23 cellular contexts compared by ENCODE assay signal in the genomic region with DNA sequence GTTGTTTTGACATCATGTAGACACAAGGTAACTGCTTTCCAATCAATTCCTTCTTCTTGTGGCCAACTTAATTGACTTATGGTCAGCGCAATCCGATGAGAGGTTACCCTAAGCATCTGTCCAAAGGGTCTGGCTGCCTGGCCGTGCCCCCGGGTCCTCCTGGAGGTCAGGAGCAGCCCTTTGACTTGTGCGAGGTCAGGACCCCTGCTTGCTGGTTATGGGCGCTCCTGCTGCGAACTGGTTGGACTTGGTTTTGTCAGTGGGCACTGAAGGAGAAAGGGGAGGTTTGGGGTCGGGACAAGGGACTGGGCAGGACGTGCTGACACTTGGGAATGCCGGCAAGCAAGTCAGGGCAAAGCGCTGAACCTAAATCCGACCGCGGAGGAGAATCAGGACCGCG.
DNase-seq lines count a peak whose midpoint lies in the region; ATAC-seq, FAIRE-seq and TF ChIP-seq lines count a peak whose summit lies in the region.
"Had no signal": no experiment of that assay in that cellular context is flagged by ENCODE, and none has a peak within 500 bp of the region (broad histone marks: within the 10 kb centered on the region; RNA-seq: fewer than 3 reads in every experiment).

No MANE protein-coding gene starts in this region.

- peaks cover 0 to 7% of the 10 kb centered on the region in 2 donors for H3K36me3 Mint-ChIP-seq in CD14-positive monocyte
- H3K36me3 Mint-ChIP-seq: CD4-positive, alpha-beta memory T cell had no signal

- no peak overlapping the region for H3K56ac ChIP-seq in H1 (replicated peaks; ENCODE audit: insufficient read length, low read depth, low read length)

- no peaks in the 10 kb centered on the region for H3K36me3 ChIP-seq in H1 (ENCODE audit: control insufficient read depth in 2 of 4, insufficient read depth in 4 of 4, low read length in 3 of 4)
- H3K36me3 ChIP-seq in osteoblast (ENCODE audit: insufficient read depth, low read length): no peaks in the 10 kb centered on the region
- no peaks in the 10 kb centered on the region for H3K36me3 ChIP-seq in brain microvascular endothelial cell (replicated peaks)
- no peaks in the 10 kb centered on the region for H3K36me3 ChIP-seq in left lung
- H3K36me3 ChIP-seq: BE2C; BLaER1 treated with 17β-estradiol and CSF1 and Interleukin-3, amounts not matched to agents 10 nM and 100 nM had no signal

- in situ Hi-C loops in brain microvascular endothelial cell (cut with HindIII; ENCODE audit: low pct_ligation_motif_present, low sequenced_read_pairs): no loop called here

- H3K4me3 Mint-ChIP-seq in CD14-positive monocyte: peak overlapping the region in 1 of 2 donors; percentile 63
- H3K4me3 Mint-ChIP-seq: CD4-positive, alpha-beta memory T cell had no signal

- H3K4me3 ChIP-seq in H1 (ENCODE audit: extremely low read depth in 1 of 4, insufficient read depth in 2 of 4, low read depth in 3 of 4, low read length in 4 of 4) (no peak overlapping the region), osteoblast (ENCODE audit: insufficient read depth, low read length) (no peak overlapping the region), brain microvascular endothelial cell (ENCODE audit: low read depth, low read length) (no peak overlapping the region), left lung (no peak overlapping the region)
- H3K4me3 ChIP-seq: A549; BLaER1 treated with 17β-estradiol and CSF1 and Interleukin-3, amounts not matched to agents 10 nM and 100 nM had no signal

- no peak overlapping the region for H3K23ac ChIP-seq in H1 (ENCODE audit: insufficient read length)

- H3K27ac ChIP-seq in H1 (ENCODE audit: low read depth, low read length) (no peak overlapping the region), osteoblast (ENCODE audit: low read depth, low read length) (no peak overlapping the region), brain microvascular endothelial cell (no peak overlapping the region), left lung (no peak overlapping the region)
- H3K27ac ChIP-seq: A549; BLaER1 treated with 17β-estradiol and CSF1 and Interleukin-3, amounts not matched to agents 10 nM and 100 nM had no signal

- no peak overlapping the region for H4K8ac ChIP-seq in H1 (ENCODE audit: extremely low read depth, insufficient read depth, low read length)

- WGBS in H1 (ENCODE audit: extremely low coverage in 1 of 2, insufficient coverage in 1 of 2, insufficient read length in 1 of 2, insufficient replicate concordance in 2 of 2, low coverage in 1 of 2, low lambda C conversion rate in 2 of 2, missing lambda C conversion rate in 1 of 2), 2 experiments: 96% methylated on average over 16 of the region's 16 CpGs; no CpG with 5 or more reads in 1 of the 2 experiments

- no peak overlapping the region for H4K91ac ChIP-seq in H1 (replicated peaks; ENCODE audit: insufficient read length, low read length)

- POLR2A ChIA-PET in H1 (lab: Charles Lee; ENCODE audit: partially characterized antibody): no interaction called here

- H2AK5ac ChIP-seq in H1 (ENCODE audit: low read depth, low read length): no peak overlapping the region

- no peak overlapping the region for H2BK120ac ChIP-seq in H1 (replicated peaks; ENCODE audit: low read depth, low read length)

- no peak overlapping the region for H3K27ac Mint-ChIP-seq in CD14-positive monocyte
- H3K27ac Mint-ChIP-seq: CD4-positive, alpha-beta memory T cell had no signal

- H3K4ac ChIP-seq in H1 (replicated peaks; ENCODE audit: insufficient read length, low read depth, low read length): no peak overlapping the region

- no peak for TF ChIP-seq RAD21 in H1 (IDR thresholded peaks at IDR 0.05 in 1 of 2, conservative IDR thresholded peaks at IDR 0.05 in 1 of 2; ENCODE audit: low read depth in 2 of 2, low read length in 2 of 2)

- H3K4me1 Mint-ChIP-seq in CD14-positive monocyte: no peaks in the 10 kb centered on the region
- H3K4me1 Mint-ChIP-seq: CD4-positive, alpha-beta memory T cell had no signal

- CTCF ChIA-PET in H1 (lab: Charles Lee; ENCODE audit: partially characterized antibody): no interaction called here

- H3K79me2 ChIP-seq in H1 (ENCODE audit: control insufficient read depth in 1 of 2, insufficient read depth in 2 of 2, low read length in 2 of 2): no peaks in the 10 kb centered on the region
- H3K79me2 ChIP-seq in osteoblast (ENCODE audit: insufficient read depth, low read length): no peaks in the 10 kb centered on the region

- TF ChIP-seq CTCF in CD14-positive monocyte (IDR thresholded peaks at IDR 0.05) (no peak), H1 (IDR thresholded peaks at IDR 0.05; ENCODE audit: control extremely low read depth in 1 of 3, insufficient read depth in 1 of 3, low read depth in 1 of 3, low read length in 3 of 3) (no peak), osteoblast (IDR thresholded peaks at IDR 0.05; ENCODE audit: extremely low read depth, low read depth, low read length) (no peak), brain microvascular endothelial cell (IDR thresholded peaks at IDR 0.05; ENCODE audit: low read depth, low read length, missing control alignments) (no peak), left lung (IDR thresholded peaks at IDR 0.05) (no peak)

- H3K4me2 ChIP-seq in H1 (ENCODE audit: insufficient read depth in 1 of 2, low read depth in 2 of 2, low read length in 2 of 2): no peak overlapping the region
- no peak overlapping the region for H3K4me2 ChIP-seq in osteoblast (ENCODE audit: insufficient read depth, low read length)
- H3K4me2 ChIP-seq: A549; BLaER1 treated with 17β-estradiol and CSF1 and Interleukin-3, amounts not matched to agents 10 nM and 100 nM had no signal

- H3K9me3 Mint-ChIP-seq in CD14-positive monocyte: peaks cover 2 to 32% (median 26%) of the 10 kb centered on the region in 7 donors

- H2AFZ ChIP-seq in H1 (ENCODE audit: low read length) (no peak overlapping the region; the same call in 1 of the 2 replicates), osteoblast (ENCODE audit: low read length) (no peak overlapping the region)

- H2BK15ac ChIP-seq in H1 (ENCODE audit: low read length): no peak overlapping the region

- 0 out of 2 replicates have a peak overlapping the region, but pooled peaks have one; percentile 32 for H3K18ac ChIP-seq in H1 (ENCODE audit: extremely low read depth, low read length)

- H3K9me3 ChIP-seq in H1 (ENCODE audit: insufficient read depth in 2 of 2, low read depth in 1 of 2, low read length in 1 of 2) (peaks cover 3 to 12% of the 10 kb centered on the region in 2 experiments; a peak in 1 of 4 replicates), osteoblast (ENCODE audit: low read depth, low read length) (no peaks in the 10 kb centered on the region), left lung (peaks cover 0 to 4% of the 10 kb centered on the region in 2 donors)
- H3K9me3 ChIP-seq: A549, BE2C had no signal

- no peak for TF ChIP-seq EP300 in H1 (IDR thresholded peaks at IDR 0.05; ENCODE audit: borderline replicate concordance in 1 of 2, low read depth in 2 of 2, low read length in 2 of 2)

- TF ChIP-seq POLR2A in H1 (IDR thresholded peaks at IDR 0.05; ENCODE audit: control extremely low read depth in 1 of 2, low read depth in 2 of 2, low read length in 2 of 2): no peak

- intact Hi-C loops in CD14-positive monocyte (cut with micrococcal nuclease): no loop called here
- intact Hi-C loops in left lung (cut with DNase I): no loop called here

- no peaks in the 10 kb centered on the region for H3K79me1 ChIP-seq in H1 (ENCODE audit: low read depth, low read length)

- no peak overlapping the region for H4K5ac ChIP-seq in H1 (ENCODE audit: insufficient read length, low read depth, low read length)

- no peak overlapping the region for H2BK5ac ChIP-seq in H1 (ENCODE audit: low read depth, low read length)

- no peak overlapping the region for H3K9ac ChIP-seq in H1 (replicated peaks in 1 of 4; ENCODE audit: extremely low read depth in 1 of 4, low read depth in 3 of 4, low read length in 3 of 4)
- H3K9ac ChIP-seq: BLaER1 treated with 17β-estradiol and CSF1 and Interleukin-3, amounts not matched to agents 10 nM and 100 nM had no signal

- H3K4me1 ChIP-seq in H1 (replicated peaks in 1 of 4; ENCODE audit: control insufficient read depth in 3 of 4, insufficient read depth in 4 of 4, low read length in 3 of 4) (peaks cover 0 to 9% (median 5%) of the 10 kb centered on the region in 4 experiments; a peak in 4 of 7 replicates), osteoblast (ENCODE audit: insufficient read depth, low read length) (no peaks in the 10 kb centered on the region), left lung (no peaks in the 10 kb centered on the region)
- H3K4me1 ChIP-seq: A549, BE2C had no signal

- no peaks in the 10 kb centered on the region for H4K20me1 ChIP-seq in H1 (replicated peaks in 1 of 2; ENCODE audit: control insufficient read depth in 1 of 2, insufficient read depth in 2 of 2, low read length in 2 of 2)
- H4K20me1 ChIP-seq in osteoblast (ENCODE audit: insufficient read depth, low read length): no peaks in the 10 kb centered on the region
- H4K20me1 ChIP-seq: BLaER1 treated with 17β-estradiol and CSF1 and Interleukin-3, amounts not matched to agents 10 nM and 100 nM had no signal

- ATAC-seq in left lung: no peak
- ATAC-seq: A549 had no signal

- H3K27me3 ChIP-seq in H1 (replicated peaks in 1 of 4; ENCODE audit: control insufficient read depth in 3 of 4, extremely low read depth in 1 of 4, insufficient read depth in 3 of 4, low read length in 3 of 4) (no peaks in the 10 kb centered on the region), osteoblast (ENCODE audit: insufficient read depth, low read length) (no peaks in the 10 kb centered on the region), brain microvascular endothelial cell (replicated peaks) (no peaks in the 10 kb centered on the region), left lung (peaks cover 16 to 29% of the 10 kb centered on the region in 2 donors)
- H3K27me3 ChIP-seq: BE2C; BLaER1 treated with 17β-estradiol and CSF1 and Interleukin-3, amounts not matched to agents 10 nM and 100 nM had no signal

- no peaks in the 10 kb centered on the region for H3K23me2 ChIP-seq in H1 (ENCODE audit: low read depth, low read length)

- DNase-seq in CD14-positive monocyte (ENCODE audit: low spot score) (peak; percentile 41), H1 (ENCODE audit: low read depth in 1 of 2, low spot score in 2 of 2) (no peak), osteoblast (ENCODE audit: insufficient read length, low spot score, missing footprints) (peak; percentile 19), NCI-H526 (lab: John Stamatoyannopoulos, UW) (no peak), brain microvascular endothelial cell (no peak), left lung (no peak)
- DNase-seq: 8988T; ACHN; AML-193; BE2C; Calu3; CD4-positive, alpha-beta memory T cell; COR-L47; DMS53; DMS79 treated with DMSO at 0.1 percent for 48 hours; GF-D8; GOT3; H7; HCEC 1CT had no signal

- no peak overlapping the region for H2BK20ac ChIP-seq in H1 (ENCODE audit: low read length)

- H2BK12ac ChIP-seq in H1 (ENCODE audit: low read depth, low read length): no peak overlapping the region

- no peak for FAIRE-seq in H1 (lab: Jason Lieb, UNC)
- FAIRE-seq: A549, GM12891, GM18507 had no signal

- no peak overlapping the region for H3K14ac ChIP-seq in H1 (ENCODE audit: insufficient read length)

- peaks cover 38 to 58% (median 40%) of the 10 kb centered on the region in 3 donors for H3K27me3 Mint-ChIP-seq in CD14-positive monocyte (ENCODE audit: low read depth in 3 of 3)

TF ChIP-seq in H1, 55 proteins besides CTCF, POLR2A, EP300 and RAD21 (continues in another document):
- TF ChIP-seq EGR1 (IDR thresholded peaks at IDR 0.05; ENCODE audit: borderline replicate concordance, low read depth, low read length): no peak
- TF ChIP-seq SUZ12 (IDR thresholded peaks at IDR 0.05; ENCODE audit: low read length): no peak

Comparison
In these comparisons a context has a peak if more than half of its experiments do, and no peak if none do; other contexts are left out.
1. DNase-seq: peak in CD14-positive monocyte (single experiment) and osteoblast (single experiment); none in H1 (0 of 2), NCI-H526 (0 of 2), brain microvascular endothelial cell (single experiment) and left lung (0 of 2).